8 cellular contexts compared by ENCODE assay signal in the genomic region with DNA sequence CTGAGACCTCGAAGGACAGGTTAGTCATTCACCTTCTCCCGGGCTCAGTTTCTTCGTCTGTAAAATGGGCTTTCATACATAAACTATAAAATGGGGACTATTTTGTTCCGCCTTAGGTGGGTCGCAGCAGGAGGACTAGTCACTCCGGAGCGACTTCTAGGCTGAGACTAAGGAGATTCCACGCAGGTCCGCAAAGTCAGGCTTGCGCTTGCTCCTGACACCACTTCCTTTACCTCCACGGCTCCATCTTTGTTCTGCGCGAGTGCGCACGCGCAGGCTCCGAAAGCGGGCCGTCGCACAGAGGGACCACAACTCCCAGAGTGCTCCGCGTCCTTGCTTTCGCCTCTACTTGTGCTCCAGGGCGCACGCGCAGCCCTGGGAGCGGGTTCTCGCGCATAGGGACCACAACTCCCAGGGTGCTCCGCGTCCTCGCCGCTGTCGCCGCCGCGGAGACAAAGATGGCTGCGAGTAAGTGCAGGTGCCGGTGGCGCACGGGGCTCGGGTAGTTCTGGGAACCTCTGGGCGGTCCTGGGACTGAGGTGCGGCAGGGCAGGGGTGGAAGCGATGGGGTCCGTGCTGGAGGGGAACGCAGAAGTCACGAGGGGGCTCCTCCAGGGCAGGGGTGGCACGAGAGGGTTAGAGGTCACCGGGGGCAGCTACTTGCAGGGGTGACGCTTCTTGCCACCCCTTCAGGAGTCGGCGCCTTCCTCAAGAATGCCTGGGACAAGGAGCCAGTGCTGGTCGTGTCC. TPM values are rescaled to one million over a fixed set of nuclear protein-coding genes. Genes with fewer than 3 reads are reported as not detected.
A peak's percentile ranks its signal among the peaks of the same experiment; 100 is the strongest.
DNase-seq lines count a peak whose midpoint lies in the region; ATAC-seq and TF ChIP-seq lines count a peak whose summit lies in the region.

NDUFA3 (plus strand) TSS at position 435 of the 749 bp plus-strand sequence; CDS start at position 459, 24 bp downstream.

- ATAC-seq in GM18873 (IDR thresholded peaks at IDR 0.05; ENCODE audit: low FRiP score, unreplicated experiment): peak; percentile 91
- ATAC-seq in HG03139 (IDR thresholded peaks at IDR 0.05; ENCODE audit: unreplicated experiment): peak; percentile 97

- peak within 1 kb of the TSS; percentile 62 for H3K27ac ChIP-seq in WERI-Rb-1
- peak within 1 kb of the TSS; percentile 0 for H3K27ac ChIP-seq in mammary epithelial cell (ENCODE audit: insufficient read depth, low read depth, low read length)
- peak within 1 kb of the TSS; percentile 60 for H3K27ac ChIP-seq in iPS-20b (ENCODE audit: low read length)
- peak within 1 kb of the TSS; percentile 27 to 94 (median 81) for H3K27ac ChIP-seq in skin epidermis

- in situ Hi-C loops in ACHN (cut with HindIII; ENCODE audit: low pct_ligation_motif_present, low pct_unique_long_range_greater_than_20kb, low sequenced_read_pairs): no loop called here
- in situ Hi-C loops in mammary epithelial cell (cut with MboI; ENCODE audit: low sequenced_read_pairs in 2 of 2): no loop called here

- H3K27me3 ChIP-seq in WERI-Rb-1 (ENCODE audit: insufficient read depth, low read depth, severe bottlenecking) (peaks cover 4% of the 10 kb centered on the region), mammary epithelial cell (ENCODE audit: insufficient read depth, low read length) (no peaks in the 10 kb centered on the region), iPS-20b (ENCODE audit: insufficient read depth, low read length) (no peaks in the 10 kb centered on the region; the same call in 1 of the 2 replicates)

- peaks cover 3% of the 10 kb centered on the region for H3K4me1 ChIP-seq in mammary epithelial cell (ENCODE audit: insufficient read depth, low read length)
- H3K4me1 ChIP-seq in iPS-20b (ENCODE audit: insufficient read depth, low read length): no peaks in the 10 kb centered on the region

- BruUV-seq in mammary epithelial cell (replicated peaks; lab: Mats Ljungman, UMichigan): no TSS peak

- dilution Hi-C loops in mammary epithelial cell (cut with HindIII; ENCODE audit: low sequenced_read_pairs): no loop called here

- H3K9me3 ChIP-seq in WERI-Rb-1 (ENCODE audit: severe bottlenecking) (no peaks in the 10 kb centered on the region), mammary epithelial cell (replicated peaks; ENCODE audit: insufficient read depth, low read length) (no peaks in the 10 kb centered on the region), iPS-20b (ENCODE audit: insufficient read depth, low read depth, low read length) (no peaks in the 10 kb centered on the region)

- H3K4me2 ChIP-seq in mammary epithelial cell (ENCODE audit: insufficient read depth, low read depth, low read length): peak within 1 kb of the TSS; percentile 95

- CTCF ChIA-PET in mammary epithelial cell (lab: Charles Lee; ENCODE audit: low non-redundant PET): no interaction called here

- H4K20me1 ChIP-seq in mammary epithelial cell (ENCODE audit: insufficient read depth, low read length): no peaks in the 10 kb centered on the region

- peak within 1 kb of the TSS; percentile 96 for H3K4me3 ChIP-seq in WERI-Rb-1 (ENCODE audit: low read depth, low read length)
- H3K4me3 ChIP-seq in mammary epithelial cell (replicated peaks in 1 of 3; ENCODE audit: insufficient read depth in 1 of 3, low read depth in 2 of 3, low read length in 3 of 3): peak within 1 kb of the TSS; percentile 95 to 99 (median 98)
- peak within 1 kb of the TSS; percentile 95 for H3K4me3 ChIP-seq in iPS-20b (ENCODE audit: low read length)
- peak within 1 kb of the TSS; percentile 59 to 95 (median 83) for H3K4me3 ChIP-seq in skin epidermis

- intact Hi-C loops in mammary epithelial cell (cut with micrococcal nuclease): loop anchor here (1.0 to 5.0 kb wide), 2 partner anchors 13 to 260 kb away; partner anchors contain the start of genes PRPF31 and TFPT

- H2AFZ ChIP-seq in mammary epithelial cell (ENCODE audit: low read depth, low read length): peak within 1 kb of the TSS; percentile 83

- H3K36me3 ChIP-seq in WERI-Rb-1 (peaks cover 20% of the 10 kb centered on the region), mammary epithelial cell (ENCODE audit: insufficient read depth, low read length) (peaks cover 5% of the 10 kb centered on the region), iPS-20b (ENCODE audit: insufficient read depth, low read depth, low read length) (peaks cover 28% of the 10 kb centered on the region)

- WGBS in mammary epithelial cell (ENCODE audit: low coverage, missing lambda C conversion rate): 3% methylated on average over 28 of the region's 54 CpGs

- no peak for TF ChIP-seq CTCF in WERI-Rb-1 (IDR thresholded peaks at IDR 0.05; ENCODE audit: low read depth, low read length)
- TF ChIP-seq CTCF in mammary epithelial cell (conservative IDR thresholded peaks at IDR 0.05 in 1 of 2, IDR thresholded peaks at IDR 0.05 in 1 of 2; ENCODE audit: extremely low read depth in 1 of 2, insufficient read depth in 1 of 2, low read depth in 1 of 2, low read length in 2 of 2): no peak

- H3K9ac ChIP-seq in mammary epithelial cell (ENCODE audit: insufficient read depth, low read length): peak within 1 kb of the TSS; percentile 67
- peak within 1 kb of the TSS; percentile 95 for H3K9ac ChIP-seq in iPS-20b (ENCODE audit: low read depth, low read length)

- peaks cover 28% of the 10 kb centered on the region for H3K79me2 ChIP-seq in mammary epithelial cell (ENCODE audit: insufficient read depth, low read length)

- DNase-seq in ACHN: peak; percentile 97
- DNase-seq in NCI-H2227 (lab: John Stamatoyannopoulos, UW; ENCODE audit: unreplicated experiment): peak; percentile 100
- peak; percentile 97 for DNase-seq in WERI-Rb-1
- peak; percentile 97 for DNase-seq in mammary epithelial cell

RNA-seq across cellular contexts. Expression of gene NDUFA3, which starts in this region (rescaled TPM):
- 10 to 100 TPM; 12.8 to 86.7 TPM for total RNA-seq in mammary epithelial cell
- 42.3 TPM for polyA plus RNA-seq in mammary epithelial cell
- 85.2 TPM for polyA minus RNA-seq in mammary epithelial cell

Comparison
In these comparisons a context has a peak if more than half of its experiments do, and no peak if none do; other contexts are left out.
1. Peak in every context shown above with its lines: DNase-seq, ATAC-seq, H3K4me3 ChIP-seq and H3K27ac ChIP-seq.
2. H3K27ac ChIP-seq: peak in every context shown above with its lines; median percentile 81 in skin epidermis; 62 in WERI-Rb-1; 60 in iPS-20b; 0 in mammary epithelial cell.